Comparison of ENCODE assay signal across 8 cellular contexts in the genomic region with DNA sequence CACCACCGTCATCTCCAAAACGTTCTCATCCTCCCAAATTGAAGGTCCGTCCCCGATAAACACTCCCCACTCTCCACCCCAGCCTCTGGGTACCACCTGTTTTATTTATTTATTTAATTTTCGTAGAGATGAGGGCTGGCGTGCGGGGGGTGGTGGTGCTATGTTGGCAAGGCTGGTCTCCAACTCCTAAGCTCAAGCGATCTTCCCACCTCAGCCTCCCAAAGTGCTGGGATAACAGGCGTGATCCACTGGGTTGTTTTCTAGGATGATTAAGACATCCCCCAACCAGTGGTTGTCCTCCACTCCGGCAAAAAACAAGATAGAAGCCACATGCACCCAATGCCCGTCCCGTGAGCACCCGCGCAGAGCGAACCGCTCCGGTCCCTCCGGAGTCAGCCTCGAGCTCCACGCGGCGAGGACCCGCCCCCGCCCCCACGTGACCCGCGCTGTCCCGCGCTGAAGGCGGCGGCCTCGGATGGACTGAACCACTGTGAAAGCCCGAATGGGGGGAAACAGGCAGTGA. TPM values are rescaled to one million over a fixed set of nuclear protein-coding genes. Genes with fewer than 3 reads are reported as not detected.
DNase-seq lines count a peak whose midpoint lies in the region; ATAC-seq and TF ChIP-seq lines count a peak whose summit lies in the region.

No MANE protein-coding gene starts in this region.

- peaks cover 7% of the 10 kb centered on the region for H3K36me3 Mint-ChIP-seq in endothelial cell (ENCODE audit: low read depth, unreplicated experiment)

- peaks cover 10% of the 10 kb centered on the region for H3K4me1 Mint-ChIP-seq in endothelial cell (ENCODE audit: unreplicated experiment)

- H3K4me3 ChIP-seq in BE2C (ENCODE audit: low read depth, low read length): peak overlapping the region; percentile 90
- peak overlapping the region; percentile 22 for H3K4me3 ChIP-seq in mucosa of descending colon

- H3K4me1 ChIP-seq in BE2C: peaks cover 4% of the 10 kb centered on the region
- peaks cover 23% of the 10 kb centered on the region for H3K4me1 ChIP-seq in mucosa of descending colon (ENCODE audit: low read depth)

- H3K36me3 ChIP-seq in BE2C (peaks cover 33% of the 10 kb centered on the region), mucosa of descending colon (ENCODE audit: low read depth) (peaks cover 10% of the 10 kb centered on the region)

- no peaks in the 10 kb centered on the region for H3K27me3 ChIP-seq in BE2C

- intact Hi-C loops in mucosa of descending colon (cut with DNase I, micrococcal nuclease): no loop called here

- H3K9me3 Mint-ChIP-seq in endothelial cell (ENCODE audit: unreplicated experiment): no peaks in the 10 kb centered on the region

- H3K9me3 ChIP-seq in BE2C (no peaks in the 10 kb centered on the region), mucosa of descending colon (no peaks in the 10 kb centered on the region)

- ATAC-seq in GM18907 (IDR thresholded peaks at IDR 0.05; ENCODE audit: unreplicated experiment): peak; percentile 61
- peak; percentile 54 for ATAC-seq in HG03135 (IDR thresholded peaks at IDR 0.05; ENCODE audit: unreplicated experiment)
- ATAC-seq in mucosa of descending colon: peak; percentile 87

- H3K27ac Mint-ChIP-seq in endothelial cell (ENCODE audit: unreplicated experiment): peak overlapping the region; percentile 100

- TF ChIP-seq CTCF in BE2C (IDR thresholded peaks at IDR 0.05; ENCODE audit: low read depth, low read length) (no peak), endothelial cell (IDR thresholded peaks at IDR 0.05; ENCODE audit: unreplicated experiment) (no peak), mucosa of descending colon (IDR thresholded peaks at IDR 0.05) (no peak)

- H3K4me3 Mint-ChIP-seq in endothelial cell (ENCODE audit: unreplicated experiment): peak overlapping the region; percentile 97

- DNase-seq in BE2C (peak; percentile 94), NCI-H460 (ENCODE audit: extremely low read depth, low read depth) (peak; percentile 81), endothelial cell (ENCODE audit: low spot score) (peak; percentile 84), mucosa of descending colon (peak; percentile 90 to 93 (median 93))
- peak; percentile 77 to 81 for DNase-seq in activated CD8-positive, alpha-beta memory T cell treated with anti-CD3 and anti-CD28 coated beads for 4 hours (ENCODE audit: low read depth in 2 of 2)
- DNase-seq in stimulated activated CD8-positive, alpha-beta memory T cell treated with anti-CD3 and anti-CD28 coated beads, Interleukin-4, amount 100 ng/mL, for 4 hours (ENCODE audit: low read depth in 2 of 2, low spot score in 1 of 2): peak; percentile 81 to 83

- H3K27me3 Mint-ChIP-seq in endothelial cell (ENCODE audit: unreplicated experiment): no peaks in the 10 kb centered on the region

RNA-seq across cellular contexts. Expression of gene EIF3B, which starts 0.9 kb away (rescaled TPM):
- polyA plus RNA-seq in BE2C (2012; ENCODE audit: insufficient read depth, insufficient read length, low read depth): 422 TPM
- total RNA-seq in NCI-H460 (2014; rRNA removed; shearing (Covaris generic)): 182 and 202 TPM in 2 replicates
- polyA plus RNA-seq in NCI-H460 (2014; cell fraction: nucleus; rRNA removed): 331 and 386 TPM in 2 replicates
- total RNA-seq in endothelial cell (ENCODE audit: unreplicated experiment) (125 TPM), mucosa of descending colon (100 to 1,000 TPM in 2 of 3 donors, 10 to 100 TPM in 1; 91.6 to 127 (median 110) TPM)

RNA-seq across cellular contexts. Expression of gene SNX8, which starts 39.5 kb away (rescaled TPM):
- polyA plus RNA-seq in BE2C (2012; ENCODE audit: insufficient read depth, insufficient read length, low read depth): 46.3 TPM
- 12.6 and 14.2 TPM in 2 replicates for total RNA-seq in NCI-H460 (2014; rRNA removed; shearing (Covaris generic))
- 16.2 and 18.3 TPM in 2 replicates for polyA plus RNA-seq in NCI-H460 (2014; cell fraction: nucleus; rRNA removed)
- total RNA-seq in endothelial cell (ENCODE audit: unreplicated experiment): 40.7 TPM
- total RNA-seq in mucosa of descending colon: 10 to 100 TPM; 20.8 to 30.1 (median 23.2) TPM

RNA-seq across cellular contexts. Expression of gene CHST12, which starts 49.7 kb away (rescaled TPM):
- polyA plus RNA-seq in BE2C (2012; ENCODE audit: insufficient read depth, insufficient read length, low read depth): 32.0 TPM
- total RNA-seq in NCI-H460 (2014; rRNA removed; shearing (Covaris generic)): 2.4 and 3.8 TPM in 2 replicates
- 5.0 and 7.5 TPM in 2 replicates for polyA plus RNA-seq in NCI-H460 (2014; cell fraction: nucleus; rRNA removed)
- total RNA-seq in endothelial cell (ENCODE audit: unreplicated experiment) (26.9 TPM), mucosa of descending colon (10 to 100 TPM; 10.7 to 20.9 (median 12.2) TPM)

Comparison
In these comparisons a context has a peak if more than half of its experiments do, and no peak if none do; other contexts are left out.
1. Peak in every context shown above with its lines: DNase-seq, ATAC-seq and H3K4me3 ChIP-seq.